Comparison of ENCODE assay signal across 1 cellular context in the genomic region with DNA sequence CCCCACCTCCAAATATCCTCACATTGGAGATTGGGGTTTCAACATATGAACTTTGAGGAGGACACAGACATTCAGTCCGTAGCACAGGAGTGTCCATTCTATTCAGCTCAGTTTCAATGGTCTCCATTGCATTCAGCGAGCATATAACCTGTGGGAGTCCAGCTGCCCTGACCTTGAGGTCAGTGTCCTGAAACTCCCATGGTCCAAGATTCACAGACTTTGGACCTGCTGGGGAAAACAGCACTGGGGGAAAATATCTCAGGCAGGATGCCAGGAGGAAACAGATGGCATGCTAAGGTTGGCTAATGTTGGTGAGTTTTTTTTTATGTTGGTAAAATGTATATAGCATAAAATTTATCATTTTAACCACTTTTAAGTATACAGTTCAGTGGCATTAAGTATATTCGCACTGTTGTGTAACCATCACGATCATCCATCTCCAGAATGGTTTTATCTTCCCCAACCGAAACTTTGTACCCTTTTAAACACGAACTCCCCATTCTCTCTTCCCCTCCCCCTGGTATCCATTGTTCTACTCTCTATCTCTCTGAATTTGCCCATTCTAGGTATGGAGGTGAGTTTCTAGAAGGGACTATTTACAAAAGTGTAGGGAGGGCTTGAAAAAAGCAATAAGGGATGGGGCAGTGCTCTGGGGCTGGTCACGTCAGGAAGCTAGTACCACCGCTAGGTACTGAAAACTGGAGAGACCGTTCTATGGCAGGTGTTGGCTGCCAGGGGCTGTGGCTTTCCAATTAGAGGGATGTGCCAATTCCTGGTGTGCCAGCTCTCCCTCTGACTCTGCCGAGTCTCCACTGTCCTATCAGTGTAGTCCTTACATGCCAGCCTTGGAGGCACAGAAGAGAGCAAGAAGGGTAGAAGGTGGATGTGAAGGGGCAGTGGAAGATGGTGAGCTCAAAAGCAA.
TF ChIP-seq lines count a peak whose summit lies in the region.

No MANE protein-coding gene starts in this region.

TF ChIP-seq in GM23338, 12 proteins besides CTCF, POLR2A, EP300 and RAD21 (continued from another document):
- TF ChIP-seq ETS1 (IDR thresholded peaks at IDR 0.05) = no peak
- TF ChIP-seq CREB1 (CRISPR knock-in tag; IDR thresholded peaks at IDR 0.05; ENCODE audit: low read depth) = no peak
- no peak for TF ChIP-seq POLR2AphosphoS5 (IDR thresholded peaks at IDR 0.05; ENCODE audit: low read depth)
- no peak for TF ChIP-seq STAT1 (IDR thresholded peaks at IDR 0.05; ENCODE audit: unreplicated experiment)
